Comparison of ENCODE assay signal across 7 cellular contexts in the genomic region with DNA sequence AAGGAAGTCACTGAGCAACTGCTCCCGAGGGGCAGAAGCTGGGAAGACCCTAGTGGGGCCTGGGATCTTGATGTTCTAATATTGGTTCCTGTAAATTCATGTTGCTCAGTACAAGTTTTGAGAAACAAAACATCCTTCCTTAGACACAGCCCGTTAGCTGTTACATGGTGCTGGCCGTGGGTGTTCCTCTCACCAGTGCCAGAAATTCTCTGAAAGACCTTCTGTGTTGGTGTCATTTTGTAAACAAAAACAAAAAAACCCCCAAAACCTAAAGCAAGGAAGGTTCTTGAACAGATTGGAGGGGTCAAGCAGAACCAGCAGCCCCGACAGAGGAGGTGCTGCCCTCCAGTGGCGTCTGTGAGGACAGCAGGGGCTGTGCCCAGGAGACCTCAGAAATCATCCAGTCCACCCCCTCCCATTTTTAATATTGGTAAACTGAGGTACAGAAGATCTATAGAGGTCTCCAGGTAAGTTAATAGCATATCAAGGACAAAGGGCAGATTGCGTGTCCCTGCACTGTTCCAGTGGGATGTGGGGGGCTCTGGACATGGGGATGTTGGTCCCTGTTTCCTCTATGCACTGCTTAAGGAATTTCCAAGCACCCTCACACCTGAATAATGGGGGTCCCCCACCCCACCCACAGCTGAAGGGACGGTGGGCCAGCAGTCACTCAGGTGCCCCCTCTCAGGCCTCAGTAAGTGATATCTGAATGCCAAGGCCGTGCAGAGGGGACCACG. TPM values are rescaled to one million over a fixed set of nuclear protein-coding genes. Genes with fewer than 3 reads are reported as not detected.
DNase-seq lines count a peak whose midpoint lies in the region; TF ChIP-seq lines count a peak whose summit lies in the region.

No MANE protein-coding gene starts in this region.

- no peak overlapping the region for H4K5ac ChIP-seq in mesendoderm (ENCODE audit: low read length)

- H3K4me1 ChIP-seq in mesendoderm (ENCODE audit: control insufficient read depth, low read depth, low read length) = no peaks in the 10 kb centered on the region

- peak overlapping the region; percentile 0 for H3K56ac ChIP-seq in mesendoderm (ENCODE audit: low read length)

- no peak overlapping the region for H2BK120ac ChIP-seq in mesendoderm (ENCODE audit: low read depth, low read length)

- H4K8ac ChIP-seq in mesendoderm (ENCODE audit: low read depth, low read length) = no peak overlapping the region

- DNase-seq in GM06990 (ENCODE audit: extremely low read depth, insufficient read length) (peak; percentile 37), NAMALWA (ENCODE audit: low spot score) (peak; percentile 85), mesendoderm (peak; percentile 57), NCI-H2107 (lab: John Stamatoyannopoulos, UW) (no peak)
- DNase-seq in activated CD4-positive, alpha-beta T cell treated with anti-CD3 and anti-CD28 coated beads, Interleukin-2, amount 50 U/mL, for 48 hours = peak; percentile 77 to 82
- DNase-seq in effector CD4-positive, alpha-beta T cell = peak; percentile 58
- DNase-seq in stimulated activated CD8-positive, alpha-beta memory T cell treated with anti-CD3 and anti-CD28 coated beads, Interleukin-4, amount 100 ng/mL, for 48 hours = peak; percentile 87

- no peak overlapping the region for H2AK5ac ChIP-seq in mesendoderm (ENCODE audit: low read length)

- no peaks in the 10 kb centered on the region for H3K79me2 ChIP-seq in mesendoderm (ENCODE audit: control insufficient read depth, insufficient read depth, low read length)

- TF ChIP-seq CTCF in GM06990 (IDR thresholded peaks at IDR 0.05; ENCODE audit: insufficient read depth, low read length, poor library complexity, severe bottlenecking) = peak; percentile 92

- H2BK15ac ChIP-seq in mesendoderm (replicated peaks; ENCODE audit: low read depth) = no peak overlapping the region

- H3K36me3 ChIP-seq in GM06990 (ENCODE audit: control insufficient read depth, insufficient read depth, low read length) (no peaks in the 10 kb centered on the region), mesendoderm (ENCODE audit: control insufficient read depth, insufficient read depth, low read length) (no peaks in the 10 kb centered on the region)

- no peaks in the 10 kb centered on the region for H3K79me1 ChIP-seq in mesendoderm (ENCODE audit: low read length)

- no peak overlapping the region for H3K18ac ChIP-seq in mesendoderm (ENCODE audit: low read length)

- H3K4me2 ChIP-seq in mesendoderm (ENCODE audit: low read length) = no peak overlapping the region

- H3K27me3 ChIP-seq in GM06990 (replicated peaks; ENCODE audit: control insufficient read depth, insufficient read depth, low read length) (no peaks in the 10 kb centered on the region), mesendoderm (ENCODE audit: insufficient read depth, low read length, poor library complexity) (no peaks in the 10 kb centered on the region)

- H3K4ac ChIP-seq in mesendoderm (ENCODE audit: low read depth, low read length) = no peak overlapping the region

- no peak overlapping the region for H2BK5ac ChIP-seq in mesendoderm (ENCODE audit: low read length)

- H3K4me3 ChIP-seq in GM06990 (replicated peaks; ENCODE audit: low read depth, low read length) = no peak overlapping the region
- no peak overlapping the region for H3K4me3 ChIP-seq in mesendoderm (ENCODE audit: low read length)

- H3K27ac ChIP-seq in mesendoderm (ENCODE audit: low read depth, low read length) = no peak overlapping the region

- no peak overlapping the region for H3K9ac ChIP-seq in mesendoderm (ENCODE audit: low read length)

- no CpG with 5 or more reads among the region's 9 CpGs for WGBS in mesendoderm (ENCODE audit: extremely low coverage, insufficient coverage, low lambda C conversion rate)

- H3K23ac ChIP-seq in mesendoderm (ENCODE audit: low read length) = no peak overlapping the region

RNA-seq across cellular contexts. Expression of a gene that starts 38.2 kb away (rescaled TPM):
- not detected for polyA plus RNA-seq in mesendoderm (2013, experiment 1 of 2)
- not detected for polyA plus RNA-seq in mesendoderm (2013, experiment 2 of 2)

RNA-seq across cellular contexts. Expression of a gene that starts 42.4 kb away (rescaled TPM):
- not detected for polyA plus RNA-seq in mesendoderm (2013, experiment 1 of 2)
- polyA plus RNA-seq in mesendoderm (2013, experiment 2 of 2) = not detected
